Comparison of ENCODE assay signal across 8 cellular contexts in the genomic region with DNA sequence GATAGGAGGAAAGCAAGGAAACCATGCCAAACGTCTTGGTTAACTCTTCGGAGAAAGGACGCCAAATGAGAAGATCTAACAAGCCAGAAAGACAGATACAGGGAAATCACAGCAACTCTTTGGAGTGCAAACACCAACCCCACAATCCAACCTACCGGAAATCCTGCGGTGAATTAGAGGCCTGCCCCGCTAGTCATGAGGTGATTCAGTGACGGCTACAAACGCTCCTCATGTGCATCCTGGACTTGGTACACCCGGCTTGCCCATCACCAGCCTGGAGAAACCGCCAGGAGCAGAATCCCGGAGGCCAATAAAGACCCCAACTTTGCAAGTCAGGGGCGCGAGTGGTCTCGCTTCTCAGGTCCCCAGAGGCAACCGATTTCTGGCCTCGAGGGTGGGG. TPM values are rescaled to one million over a fixed set of nuclear protein-coding genes. Genes with fewer than 3 reads are reported as not detected.
DNase-seq lines count a peak whose midpoint lies in the region; ATAC-seq and TF ChIP-seq lines count a peak whose summit lies in the region.
"Not testable (repeated sequence)": the region's sequence is repeated elsewhere in the genome, so short reads cannot be mapped to it uniquely, and the experiment has no call there.

No MANE protein-coding gene starts in this region.

- not testable (repeated sequence) for H3K27ac Mint-ChIP-seq in Calu3 (ENCODE audit: unreplicated experiment); progenitor cell of endocrine pancreas
- peak overlapping the region; percentile 40 for H3K27ac Mint-ChIP-seq in activated T-cell treated with anti-CD3 and anti-CD28 coated beads, Interleukin-2, amount 50 U/mL, for 24 hours

- intact Hi-C loops in Calu3 (cut with micrococcal nuclease; ENCODE audit: unreplicated experiment); left ventricle myocardium inferior (cut with micrococcal nuclease); stomach (cut with DNase I; ENCODE audit: low total_unique reads): not testable (repeated sequence)

- H3K27me3 Mint-ChIP-seq in Calu3 (ENCODE audit: unreplicated experiment); activated T-cell treated with anti-CD3 and anti-CD28 coated beads, Interleukin-2, amount 50 U/mL, for 24 hours; progenitor cell of endocrine pancreas: not testable (repeated sequence)

- H3K4me1 ChIP-seq in left ventricle myocardium inferior, stomach: not testable (repeated sequence)

- BruUV-seq in Calu3 (replicated peaks; lab: Mats Ljungman, UMichigan) = TSS peak; percentile 51

- H3K27ac ChIP-seq in left ventricle myocardium inferior (replicated peaks); stomach: not testable (repeated sequence)

- not testable (repeated sequence) for H3K9me3 ChIP-seq in left ventricle myocardium inferior (replicated peaks); stomach

- not testable (repeated sequence) for TF ChIP-seq EP300 in stomach (IDR thresholded peaks at IDR 0.05)

- H3K4me3 ChIP-seq in cardiac fibroblast (replicated peaks in 1 of 2; ENCODE audit: low read depth in 2 of 2, low read length in 2 of 2) (peak overlapping the region; percentile 29 to 38), left ventricle myocardium inferior (peak overlapping the region; percentile 62), stomach (peak overlapping the region; percentile 29 to 52 (median 46))

- TF ChIP-seq CTCF in Calu3 (IDR thresholded peaks at IDR 0.05; ENCODE audit: unreplicated experiment); cardiac fibroblast (IDR thresholded peaks at IDR 0.05; ENCODE audit: low read depth, low read length); left ventricle myocardium inferior (IDR thresholded peaks at IDR 0.05; ENCODE audit: borderline replicate concordance); progenitor cell of endocrine pancreas (IDR thresholded peaks at IDR 0.05; ENCODE audit: unreplicated experiment); stomach (IDR thresholded peaks at IDR 0.05): not testable (repeated sequence)

- not testable (repeated sequence) for TF ChIP-seq POLR2A in stomach (IDR thresholded peaks at IDR 0.05)

- not testable (repeated sequence) for H3K36me3 ChIP-seq in left ventricle myocardium inferior, stomach

- not testable (repeated sequence) for H3K4me1 Mint-ChIP-seq in Calu3 (ENCODE audit: low read depth, unreplicated experiment); activated T-cell treated with anti-CD3 and anti-CD28 coated beads, Interleukin-2, amount 50 U/mL, for 24 hours (ENCODE audit: low read depth); progenitor cell of endocrine pancreas (ENCODE audit: low read depth)

- CTCF ChIA-PET in Calu3 (lab: Charles Lee) = not testable (repeated sequence)

- WGBS in stomach, 5 donors = 0 to 1% (median 0%) methylated on average over 6 to 7 of the region's 16 CpGs; no CpG with 5 or more reads in 2 of the 5 donors

- peak; percentile 36 for ATAC-seq in HG02798 (IDR thresholded peaks at IDR 0.05; ENCODE audit: poor library complexity, unreplicated experiment)
- peak; percentile 89 for ATAC-seq in SK-N-SH treated with all-trans-retinoic acid at 6 μM for 48 hours

- not testable (repeated sequence) for H3K27me3 ChIP-seq in left ventricle myocardium inferior (ENCODE audit: low read depth); stomach

- DNase-seq in Calu3 (peak; percentile 37), stomach (peak; percentile 25)
- peak; percentile 43 for DNase-seq in activated T-cell treated with anti-CD3 and anti-CD28 coated beads, Interleukin-2, amount 50 U/mL, for 24 hours
- DNase-seq in cardiac fibroblast (ENCODE audit: low read depth in 2 of 2); left ventricle myocardium inferior; progenitor cell of endocrine pancreas (ENCODE audit: low spot score, unreplicated experiment): not testable (repeated sequence)

- H3K9me3 Mint-ChIP-seq in Calu3 (ENCODE audit: low read depth, unreplicated experiment); activated T-cell treated with anti-CD3 and anti-CD28 coated beads, Interleukin-2, amount 50 U/mL, for 24 hours; progenitor cell of endocrine pancreas (ENCODE audit: low read depth): not testable (repeated sequence)

- H3K36me3 Mint-ChIP-seq in Calu3 (ENCODE audit: insufficient read depth, unreplicated experiment); activated T-cell treated with anti-CD3 and anti-CD28 coated beads, Interleukin-2, amount 50 U/mL, for 24 hours (ENCODE audit: low read depth); progenitor cell of endocrine pancreas (ENCODE audit: insufficient read depth): not testable (repeated sequence)

- peak overlapping the region; percentile 98 for H3K4me3 Mint-ChIP-seq in Calu3 (ENCODE audit: low read depth, unreplicated experiment)
- peak overlapping the region; percentile 97 for H3K4me3 Mint-ChIP-seq in activated T-cell treated with anti-CD3 and anti-CD28 coated beads, Interleukin-2, amount 50 U/mL, for 24 hours
- peak overlapping the region; percentile 67 for H3K4me3 Mint-ChIP-seq in progenitor cell of endocrine pancreas (ENCODE audit: low read depth)

RNA-seq across cellular contexts. Expression of gene NBPF9, which starts 0.8 kb away (rescaled TPM):
- total RNA-seq in Calu3 (2022) (28.1 and 31.1 TPM in 2 replicates), left ventricle myocardium inferior (4.1 TPM), progenitor cell of endocrine pancreas (43.5 and 44.6 TPM in 2 replicates), stomach (10 to 100 TPM; 11.1 to 26.9 (median 18.9) TPM)
- 1 to 10 TPM; 5.8 to 6.8 (median 6.4) TPM for polyA plus RNA-seq in stomach
